ENCODE assay signal across 34 cellular contexts in the genomic region with DNA sequence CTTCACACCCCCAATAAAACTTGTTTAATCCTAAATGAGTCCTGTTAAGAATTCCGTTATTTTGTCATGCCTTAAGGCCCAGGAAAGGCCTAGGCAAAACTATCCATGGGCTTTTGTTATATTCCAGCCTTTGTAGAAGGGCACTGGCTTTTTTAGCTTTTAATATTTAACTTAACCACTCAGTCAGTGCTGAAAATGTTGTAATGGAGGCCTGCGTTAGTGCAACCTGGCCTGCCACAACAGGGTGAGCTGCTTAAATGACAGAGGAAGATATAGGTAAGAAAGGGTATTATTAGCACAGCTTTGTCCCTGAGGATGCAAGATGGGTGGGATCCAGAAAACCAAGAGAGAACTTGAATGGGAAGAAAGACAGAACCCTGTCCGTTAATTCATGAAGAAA. TPM values are rescaled to one million over a fixed set of nuclear protein-coding genes. Genes with fewer than 3 reads are reported as not detected.
"Had no signal": no experiment of that assay in that cellular context is flagged by ENCODE, and none has a peak within 500 bp of the region (broad histone marks: within the 10 kb centered on the region; RNA-seq: fewer than 3 reads in every experiment).

No MANE protein-coding gene starts in this region.

- H3K4me1 ChIP-seq: heart left ventricle, left lung, parathyroid adenoma, sigmoid colon, spleen, suprapubic skin, tibial artery, upper lobe of right lung had no signal

- H3K27ac Mint-ChIP-seq: naive thymus-derived CD4-positive, alpha-beta T cell; natural killer cell treated with Interleukin-12 subunit alpha and Interleukin-12 subunit beta and Interleukin-15 and Interleukin-18, amount 100 ng/mL, for 72 hours; neural progenitor cell; stimulated activated effector memory CD8-positive, alpha-beta T cell treated with anti-CD3 and anti-CD28 coated beads, Interleukin-12 subunit alpha, Interleukin-12 subunit beta, amount 100 ng/mL, for 72 hours; stimulated activated naive CD8-positive, alpha-beta T cell treated with anti-CD3 and anti-CD28 coated beads, Interleukin-15, Interleukin-2, amounts not matched to agents 100 ng/mL and 50 ng/mL, for 24 hours had no signal

- H3K4me1 Mint-ChIP-seq: naive thymus-derived CD4-positive, alpha-beta T cell; stimulated activated effector memory CD8-positive, alpha-beta T cell treated with anti-CD3 and anti-CD28 coated beads, Interleukin-12 subunit alpha, Interleukin-12 subunit beta, amount 100 ng/mL, for 72 hours had no signal

- H3K9ac ChIP-seq: neural progenitor cell, parathyroid adenoma had no signal

- H3K27ac ChIP-seq: heart left ventricle, hepatocyte, left lung, neural progenitor cell, neutrophil, parathyroid adenoma, sigmoid colon, spleen, suprapubic skin, thoracic aorta, tibial artery, upper lobe of right lung had no signal

- H3K36me3 ChIP-seq: heart left ventricle, left lung, neural progenitor cell, neutrophil, sigmoid colon, spleen, suprapubic skin, thoracic aorta, tibial artery, upper lobe of right lung had no signal

- H3K9me3 ChIP-seq: left lung, mucosa of descending colon, neutrophil, sigmoid colon, spleen, suprapubic skin, thoracic aorta, tibial artery, upper lobe of right lung had no signal

- H3K27me3 Mint-ChIP-seq: stimulated activated naive CD8-positive, alpha-beta T cell treated with anti-CD3 and anti-CD28 coated beads, Interleukin-15, Interleukin-2, amounts not matched to agents 100 ng/mL and 50 ng/mL, for 24 hours had no signal

- H3K27me3 ChIP-seq: heart left ventricle, hepatocyte, left lung, neural progenitor cell, sigmoid colon, spleen, suprapubic skin, tibial artery, upper lobe of right lung had no signal

- FAIRE-seq: small intestine, urothelium cell line had no signal

- H3K4me3 ChIP-seq: heart left ventricle, hepatocyte, left lung, lung, mucosa of descending colon, neural progenitor cell, sigmoid colon, spleen, suprapubic skin, thoracic aorta, tibial artery, upper lobe of right lung had no signal

- DNase-seq: heart left ventricle; islet precursor cell; left cardiac atrium; left lung; mesendoderm; midbrain; mucosa of descending colon; naive thymus-derived CD4-positive, alpha-beta T cell; occipital lobe; retina; right cardiac atrium; sigmoid colon; small intestine; spleen; stimulated activated CD4-positive, alpha-beta T cell treated with anti-CD3 and anti-CD28 coated beads, Interleukin-4, amount 100 ng/mL, for 24 hours; stimulated activated naive CD4-positive, alpha-beta T cell; tibial artery; trophoblast cell; upper lobe of right lung had no signal

- ATAC-seq: heart left ventricle; left cardiac atrium; left lung; mucosa of descending colon; naive thymus-derived CD4-positive, alpha-beta T cell; natural killer cell treated with Interleukin-12 subunit alpha and Interleukin-12 subunit beta and Interleukin-15 and Interleukin-18, amount 100 ng/mL, for 72 hours; right cardiac atrium; stimulated activated effector memory CD8-positive, alpha-beta T cell treated with anti-CD3 and anti-CD28 coated beads, Interleukin-12 subunit alpha, Interleukin-12 subunit beta, amount 100 ng/mL, for 72 hours; upper lobe of right lung had no signal

- H3K36me3 Mint-ChIP-seq: naive thymus-derived CD4-positive, alpha-beta T cell; natural killer cell treated with Interleukin-12 subunit alpha and Interleukin-12 subunit beta and Interleukin-15 and Interleukin-18, amount 100 ng/mL, for 72 hours; neural progenitor cell; stimulated activated effector memory CD8-positive, alpha-beta T cell treated with anti-CD3 and anti-CD28 coated beads, Interleukin-12 subunit alpha, Interleukin-12 subunit beta, amount 100 ng/mL, for 72 hours had no signal

- H3K79me2 ChIP-seq: parathyroid adenoma had no signal

- H2AFZ ChIP-seq: hepatocyte, neural progenitor cell, parathyroid adenoma had no signal

- H3K4me2 ChIP-seq: hepatocyte, neural progenitor cell had no signal

- H3K9me3 Mint-ChIP-seq: natural killer cell treated with Interleukin-12 subunit alpha and Interleukin-12 subunit beta and Interleukin-15 and Interleukin-18, amount 100 ng/mL, for 72 hours; neural progenitor cell; stimulated activated effector memory CD8-positive, alpha-beta T cell treated with anti-CD3 and anti-CD28 coated beads, Interleukin-12 subunit alpha, Interleukin-12 subunit beta, amount 100 ng/mL, for 72 hours; stimulated activated naive CD8-positive, alpha-beta T cell treated with anti-CD3 and anti-CD28 coated beads, Interleukin-15, Interleukin-2, amounts not matched to agents 100 ng/mL and 50 ng/mL, for 24 hours had no signal

- H3K4me3 Mint-ChIP-seq: naive thymus-derived CD4-positive, alpha-beta T cell; natural killer cell treated with Interleukin-12 subunit alpha and Interleukin-12 subunit beta and Interleukin-15 and Interleukin-18, amount 100 ng/mL, for 72 hours; neural progenitor cell; stimulated activated effector memory CD8-positive, alpha-beta T cell treated with anti-CD3 and anti-CD28 coated beads, Interleukin-12 subunit alpha, Interleukin-12 subunit beta, amount 100 ng/mL, for 72 hours; stimulated activated naive CD8-positive, alpha-beta T cell treated with anti-CD3 and anti-CD28 coated beads, Interleukin-15, Interleukin-2, amounts not matched to agents 100 ng/mL and 50 ng/mL, for 24 hours had no signal

RNA-seq across cellular contexts. Expression of gene PCAT7, which starts 40.2 kb away (rescaled TPM):
- total RNA-seq: heart left ventricle; kidney epithelial cell; left cardiac atrium; myocyte; natural killer cell treated with Interleukin-12 subunit alpha and Interleukin-12 subunit beta and Interleukin-15 and Interleukin-18, amount 100 ng/mL, for 72 hours; occipital lobe; posterior vena cava; sigmoid colon; spleen; subcutaneous adipose tissue; thoracic aorta had no signal
- polyA plus RNA-seq: heart left ventricle; naive thymus-derived CD4-positive, alpha-beta T cell had no signal
